In the genomic region with DNA sequence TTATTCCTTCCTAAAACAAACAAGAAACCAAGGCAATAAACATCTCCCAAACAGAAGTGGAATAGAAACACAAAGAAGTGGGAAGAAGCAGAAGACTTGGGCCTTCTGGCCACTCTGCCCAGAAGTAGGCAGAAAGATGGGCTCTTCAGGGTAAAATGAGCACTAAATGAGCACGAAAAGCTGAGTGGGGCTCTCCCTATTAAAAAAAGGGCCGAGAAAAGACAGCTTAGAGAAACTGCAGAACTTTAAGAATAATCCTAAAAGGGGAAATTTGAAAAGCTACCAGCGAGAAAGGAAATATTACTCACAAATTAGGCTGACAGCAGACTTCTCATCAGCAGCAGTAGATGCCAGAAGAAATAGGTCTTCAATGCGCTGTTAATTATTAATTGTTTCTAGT, we compare ENCODE assay signal across 13 cellular contexts.
"Had no signal": no experiment of that assay in that cellular context is flagged by ENCODE, and none has a peak within 500 bp of the region (broad histone marks: within the 10 kb centered on the region; RNA-seq: fewer than 3 reads in every experiment).

No MANE protein-coding gene starts in this region.

- H3K9me3 Mint-ChIP-seq: activated T-cell treated with anti-CD3 and anti-CD28 coated beads, Interleukin-2, amount 50 U/mL, for 4 hours; mesothelial cell of epicardium; neural progenitor cell; T-cell had no signal

- DNase-seq: activated CD4-positive, alpha-beta T cell treated with anti-CD3 and anti-CD28 coated beads for 48 hours; activated gamma-delta T cell treated with Interleukin-2 at 50 U/mL for 16 hours; activated T-cell treated with anti-CD3 and anti-CD28 coated beads, Interleukin-2, amount 50 U/mL, for 4 hours; adrenal gland; esophagus squamous epithelium; foreskin fibroblast; glutamatergic neuron; pancreas; T-cell; T1000; trophoblast cell had no signal

- H3K27me3 ChIP-seq: adrenal gland, esophagus squamous epithelium, neural progenitor cell, pancreas had no signal

- H3K36me3 ChIP-seq: adrenal gland, neural progenitor cell, pancreas had no signal

- ATAC-seq: pancreas, T-cell had no signal

- H3K27me3 Mint-ChIP-seq: T-cell had no signal

- H3K9me3 ChIP-seq: adrenal gland, esophagus squamous epithelium, pancreas had no signal

- H3K4me3 Mint-ChIP-seq: activated T-cell treated with anti-CD3 and anti-CD28 coated beads, Interleukin-2, amount 50 U/mL, for 4 hours; mesothelial cell of epicardium; neural progenitor cell; T-cell had no signal

- H3K4me1 ChIP-seq: adrenal gland, esophagus squamous epithelium, neural progenitor cell, pancreas had no signal

- H3K4me2 ChIP-seq: neural progenitor cell had no signal

- H3K9ac ChIP-seq: neural progenitor cell had no signal

- H3K27ac ChIP-seq: esophagus squamous epithelium, neural progenitor cell, pancreas had no signal

- H2AFZ ChIP-seq: neural progenitor cell had no signal

- H3K27ac Mint-ChIP-seq: mesothelial cell of epicardium, neural progenitor cell, T-cell had no signal

- H3K4me3 ChIP-seq: adrenal gland, esophagus squamous epithelium, neural progenitor cell, pancreas had no signal
